In genomic region chr1:39268906-39269305, GRCh38 we compare ENCODE assay signal across 8 cellular contexts.
DNase-seq lines count a peak whose midpoint lies in the region; ATAC-seq, FAIRE-seq and TF ChIP-seq lines count a peak whose summit lies in the region.

No MANE protein-coding gene starts in this region.

- H3K9me3 ChIP-seq in K562 (replicated peaks; ENCODE audit: control insufficient read depth, insufficient read depth, low read depth, low read length) (no peaks in the 10 kb centered on the region), vagina (no peaks in the 10 kb centered on the region), testis (no peaks in the 10 kb centered on the region)

- H3K27ac ChIP-seq in K562 (ENCODE audit: extremely low read depth, low read depth, low read length) (no peak overlapping the region), vagina (peak overlapping the region; percentile 90), testis (peak overlapping the region in 1 of 2 donors; percentile 59)

- no peak for TF ChIP-seq RAD21 in K562 (CRISPR knock-in tag; conservative IDR thresholded peaks at IDR 0.05 in 1 of 2, IDR thresholded peaks at IDR 0.05 in 1 of 2)

- TF ChIP-seq POLR2A in K562 (conservative IDR thresholded peaks at IDR 0.05) (no peak), vagina (IDR thresholded peaks at IDR 0.05) (no peak), testis (IDR thresholded peaks at IDR 0.05) (no peak)

- H3K27me3 ChIP-seq in K562 (ENCODE audit: control insufficient read depth in 2 of 2, insufficient read depth in 2 of 2, low read length in 2 of 2) (no peaks in the 10 kb centered on the region), vagina (no peaks in the 10 kb centered on the region), testis (no peaks in the 10 kb centered on the region)

- no peak for FAIRE-seq in K562 (lab: Jason Lieb, UNC)

- CTCF ChIA-PET in K562 (lab: Yijun Ruan, JAX; ENCODE audit: low intra/inter-chr PET ratio) = no interaction called here

- H3K9me3 Mint-ChIP-seq in stimulated activated naive CD8-positive, alpha-beta T cell treated with anti-CD3 and anti-CD28 coated beads, Interleukin-15, Interleukin-2, amounts not matched to agents 100 ng/mL and 50 ng/mL, for 24 hours = no peaks in the 10 kb centered on the region
- no peaks in the 10 kb centered on the region for H3K9me3 Mint-ChIP-seq in memory B cell

- TF ChIP-seq CTCF in K562 (IDR thresholded peaks at IDR 0.05 in 2 of 3, conservative IDR thresholded peaks at IDR 0.05 in 1 of 3; ENCODE audit: insufficient read depth in 2 of 3, low read depth in 1 of 3, low read length in 3 of 3) (no peak), vagina (IDR thresholded peaks at IDR 0.05) (no peak), testis (IDR thresholded peaks at IDR 0.05) (no peak)

- DNase-seq in stimulated activated naive CD8-positive, alpha-beta T cell treated with anti-CD3 and anti-CD28 coated beads, Interleukin-15, Interleukin-2, amounts not matched to agents 100 U/mL and 50 U/mL, for 24 hours = no peak
- DNase-seq in K562 (ENCODE audit: extremely low read depth in 1 of 4, low spot score in 3 of 4) = no peak
- DNase-seq in memory B cell (ENCODE audit: low spot score in 2 of 2) = no peak
- no peak for DNase-seq in vagina (ENCODE audit: extremely low spot score in 2 of 2)
- no peak for DNase-seq in testis
- no peak for DNase-seq in COLO829 (ENCODE audit: low spot score)

- peaks cover 6% of the 10 kb centered on the region; the same call in 1 of the 2 replicates for H4K20me1 ChIP-seq in K562 (replicated peaks; ENCODE audit: control insufficient read depth, insufficient read depth, low read length)

- POLR2A ChIA-PET in K562 (lab: Yijun Ruan, JAX) = interaction anchor here (0.6 to 1.6 kb wide), 3 partner anchors 49 to 144 kb away, joined by 3 to 5 read pairs (median 3); no protein-coding TSS in a partner anchor

- peaks cover 78% of the 10 kb centered on the region for H3K4me1 Mint-ChIP-seq in stimulated activated naive CD8-positive, alpha-beta T cell treated with anti-CD3 and anti-CD28 coated beads, Interleukin-15, Interleukin-2, amounts not matched to agents 100 ng/mL and 50 ng/mL, for 24 hours (ENCODE audit: low read depth)
- H3K4me1 Mint-ChIP-seq in memory B cell = peaks cover 49% of the 10 kb centered on the region

- ATAC-seq in stimulated activated naive CD8-positive, alpha-beta T cell treated with anti-CD3 and anti-CD28 coated beads, Interleukin-15, Interleukin-2, amounts not matched to agents 100 U/mL and 50 U/mL, for 24 hours = no peak
- ATAC-seq in K562 = no peak
- ATAC-seq in memory B cell (ENCODE audit: low read depth) = no peak
- ATAC-seq in HG02885 (IDR thresholded peaks at IDR 0.05; ENCODE audit: poor library complexity, unreplicated experiment) = no peak

- peaks cover 10% of the 10 kb centered on the region for H3K36me3 Mint-ChIP-seq in stimulated activated naive CD8-positive, alpha-beta T cell treated with anti-CD3 and anti-CD28 coated beads, Interleukin-15, Interleukin-2, amounts not matched to agents 100 ng/mL and 50 ng/mL, for 24 hours (ENCODE audit: low read depth)
- H3K36me3 Mint-ChIP-seq in memory B cell = peaks cover 3% of the 10 kb centered on the region

- no peak for TF ChIP-seq EP300 in K562 (IDR thresholded peaks at IDR 0.05; ENCODE audit: low read length)

- intact Hi-C loops in K562 (cut with micrococcal nuclease) (loop anchor here (2.0 kb wide), 1 partner anchor 142 kb away; no protein-coding TSS in a partner anchor), vagina (cut with DNase I) (no loop called here), testis (cut with DNase I; ENCODE audit: low total_unique reads) (no loop called here)

- in situ Hi-C loops in K562 (cut with MboI) = loop anchor here (10.0 kb wide), 1 partner anchor 266 kb away; no protein-coding TSS in a partner anchor

- peak overlapping the region; percentile 64 for H3K27ac Mint-ChIP-seq in stimulated activated naive CD8-positive, alpha-beta T cell treated with anti-CD3 and anti-CD28 coated beads, Interleukin-15, Interleukin-2, amounts not matched to agents 100 ng/mL and 50 ng/mL, for 24 hours
- peak overlapping the region; percentile 81 for H3K27ac Mint-ChIP-seq in memory B cell

- no peaks in the 10 kb centered on the region for H3K9me1 ChIP-seq in K562 (ENCODE audit: control insufficient read depth, insufficient read depth, low read length)

- H2AFZ ChIP-seq in K562 (ENCODE audit: low read depth, low read length) = no peak overlapping the region

- H3K4me3 Mint-ChIP-seq in stimulated activated naive CD8-positive, alpha-beta T cell treated with anti-CD3 and anti-CD28 coated beads, Interleukin-15, Interleukin-2, amounts not matched to agents 100 ng/mL and 50 ng/mL, for 24 hours = peak overlapping the region; percentile 66
- peak overlapping the region; percentile 80 for H3K4me3 Mint-ChIP-seq in memory B cell

- H3K36me3 ChIP-seq in K562 (ENCODE audit: control insufficient read depth, insufficient read depth, low read length) = peaks cover 10% of the 10 kb centered on the region; the same call in 1 of the 3 replicates
- no peaks in the 10 kb centered on the region for H3K36me3 ChIP-seq in vagina
- no peaks in the 10 kb centered on the region for H3K36me3 ChIP-seq in testis (ENCODE audit: low read depth, missing control alignments)

- 0 out of 4 replicates have a peak overlapping the region, but pooled peaks of 1 of the 2 experiments have one; percentile 5 for H3K9ac ChIP-seq in K562 (ENCODE audit: insufficient read depth in 1 of 2, low read depth in 2 of 2, low read length in 2 of 2)

- H3K79me2 ChIP-seq in K562 (ENCODE audit: control insufficient read depth, insufficient read depth, low read length) = peaks cover 24% of the 10 kb centered on the region; the same call in 2 of the 3 replicates

- H3K27me3 Mint-ChIP-seq in stimulated activated naive CD8-positive, alpha-beta T cell treated with anti-CD3 and anti-CD28 coated beads, Interleukin-15, Interleukin-2, amounts not matched to agents 100 ng/mL and 50 ng/mL, for 24 hours = no peaks in the 10 kb centered on the region
- H3K27me3 Mint-ChIP-seq in memory B cell = no peaks in the 10 kb centered on the region

- H3K4me3 ChIP-seq in K562 (no peak overlapping the region), vagina (peak overlapping the region; percentile 35 to 40), testis (peak overlapping the region in 1 of 2 donors; percentile 27)

- H3K4me2 ChIP-seq in K562 (ENCODE audit: insufficient read depth, low read length) = no peak overlapping the region

- H3K4me1 ChIP-seq in K562 (replicated peaks in 1 of 2; ENCODE audit: control insufficient read depth in 2 of 2, insufficient read depth in 2 of 2, low read length in 2 of 2) (peaks cover 20 to 36% of the 10 kb centered on the region in 2 experiments), vagina (peaks cover 70% of the 10 kb centered on the region), testis (peaks cover 35% of the 10 kb centered on the region)

- 85% methylated on average over 8 of the region's 8 CpGs for WGBS in K562 (ENCODE audit: insufficient coverage, low coverage, missing lambda C conversion rate)
- 56 to 62% methylated on average over 8 of the region's 8 CpGs for WGBS in testis, 2 donors

- no TSS peak for BruUV-seq in K562 (replicated peaks; lab: Mats Ljungman, UMichigan)

TF ChIP-seq in K562, 482 proteins besides CTCF, POLR2A, EP300 and RAD21:
- TF ChIP-seq ATF3 (IDR thresholded peaks at IDR 0.05) (peak; percentile 41; the same call in 1 of the 2 replicates), ATF3 (CRISPR knock-in tag; conservative IDR thresholded peaks at IDR 0.05) (no peak), ZNF41 (CRISPR knock-in tag; conservative IDR thresholded peaks at IDR 0.05) (no peak)
